21 cellular contexts compared by ENCODE assay signal in the genomic region with DNA sequence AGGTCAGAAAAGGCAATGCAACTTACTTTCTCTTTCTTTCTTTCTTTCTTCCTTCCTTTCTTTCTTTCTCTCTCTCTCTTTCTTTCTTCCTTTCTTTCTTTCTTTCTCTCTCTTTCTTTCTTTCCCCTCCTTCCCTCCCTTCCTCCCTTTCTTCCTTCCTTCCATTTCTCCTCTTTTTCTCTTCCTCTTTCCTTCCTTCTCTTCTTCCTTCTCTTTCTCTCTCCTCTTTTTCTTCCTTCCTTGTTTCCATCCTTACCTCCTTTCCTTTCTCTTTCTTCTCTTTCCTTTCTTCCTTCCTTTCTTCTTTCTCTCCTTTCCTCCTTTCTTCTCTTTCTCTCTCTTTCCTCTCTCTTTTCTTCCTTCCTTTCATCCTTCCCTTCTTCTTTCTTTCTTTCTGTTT.
"Had no signal": no experiment of that assay in that cellular context is flagged by ENCODE, and none has a peak within 500 bp of the region (broad histone marks: within the 10 kb centered on the region; RNA-seq: fewer than 3 reads in every experiment).

No MANE protein-coding gene starts in this region.

- H3K79me2 ChIP-seq: hepatocyte had no signal

- H3K4me3 ChIP-seq: hepatocyte, left ventricle myocardium inferior, ovary, right atrium auricular region, skin epidermis, spleen, suprapubic skin, thoracic aorta, tibial artery, upper lobe of right lung had no signal

- FAIRE-seq: urothelium cell line had no signal

- H3K27ac ChIP-seq: hepatocyte, left ventricle myocardium inferior, ovary, right atrium auricular region, skin epidermis, spleen, suprapubic skin, thoracic aorta, tibial artery, upper lobe of right lung had no signal

- H2AFZ ChIP-seq: hepatocyte had no signal

- H3K4me2 ChIP-seq: hepatocyte had no signal

- H3K27me3 Mint-ChIP-seq: stimulated activated naive CD8-positive, alpha-beta T cell treated with anti-CD3 and anti-CD28 coated beads, Interleukin-15, Interleukin-2, amounts not matched to agents 100 ng/mL and 50 ng/mL, for 24 hours had no signal

- H3K27me3 ChIP-seq: ovary, right atrium auricular region, spleen, suprapubic skin, tibial artery, upper lobe of right lung had no signal

- H3K36me3 ChIP-seq: left ventricle myocardium inferior, ovary, right atrium auricular region, spleen, suprapubic skin, thoracic aorta, tibial artery, upper lobe of right lung had no signal

- H3K4me3 Mint-ChIP-seq: naive thymus-derived CD8-positive, alpha-beta T cell; stimulated activated effector memory CD8-positive, alpha-beta T cell treated with anti-CD3 and anti-CD28 coated beads, Interleukin-12 subunit alpha, Interleukin-12 subunit beta, amount 100 ng/mL, for 72 hours; stimulated activated naive CD8-positive, alpha-beta T cell treated with anti-CD3 and anti-CD28 coated beads, Interleukin-15, Interleukin-2, amounts not matched to agents 100 ng/mL and 50 ng/mL, for 24 hours had no signal

- H3K4me1 ChIP-seq: left ventricle myocardium inferior, right atrium auricular region, spleen, suprapubic skin, tibial artery, upper lobe of right lung had no signal

- DNase-seq: islet precursor cell; left ventricle myocardium inferior; mesenchymal stem cell; naive thymus-derived CD8-positive, alpha-beta T cell; ovary; spleen; stimulated activated CD4-positive, alpha-beta T cell treated with anti-CD3 and anti-CD28 coated beads, Interleukin-4, amount 100 ng/mL, for 24 hours; stimulated activated naive CD4-positive, alpha-beta T cell; tibial artery; trophoblast cell; upper lobe of right lung had no signal

- H3K27ac Mint-ChIP-seq: progenitor cell of endocrine pancreas; stimulated activated effector memory CD8-positive, alpha-beta T cell treated with anti-CD3 and anti-CD28 coated beads, Interleukin-12 subunit alpha, Interleukin-12 subunit beta, amount 100 ng/mL, for 72 hours; stimulated activated naive CD8-positive, alpha-beta T cell treated with anti-CD3 and anti-CD28 coated beads, Interleukin-15, Interleukin-2, amounts not matched to agents 100 ng/mL and 50 ng/mL, for 24 hours had no signal

- H3K4me1 Mint-ChIP-seq: naive thymus-derived CD8-positive, alpha-beta T cell; stimulated activated effector memory CD8-positive, alpha-beta T cell treated with anti-CD3 and anti-CD28 coated beads, Interleukin-12 subunit alpha, Interleukin-12 subunit beta, amount 100 ng/mL, for 72 hours had no signal

- H3K9me3 ChIP-seq: ovary, thoracic aorta, upper lobe of right lung had no signal

- ATAC-seq: naive thymus-derived CD8-positive, alpha-beta T cell; sciatic nerve; stimulated activated effector memory CD8-positive, alpha-beta T cell treated with anti-CD3 and anti-CD28 coated beads, Interleukin-12 subunit alpha, Interleukin-12 subunit beta, amount 100 ng/mL, for 72 hours; upper lobe of right lung had no signal
